ENCODE assay signal across 22 cellular contexts in genomic region chr16:15798671-15799070, GRCh38. TPM values are rescaled to one million over a fixed set of nuclear protein-coding genes. Genes with fewer than 3 reads are reported as not detected.
"Had no signal": no experiment of that assay in that cellular context is flagged by ENCODE, and none has a peak within 500 bp of the region (broad histone marks: within the 10 kb centered on the region; RNA-seq: fewer than 3 reads in every experiment).

No MANE protein-coding gene starts in this region.

- DNase-seq: activated CD4-positive, alpha-beta T cell treated with anti-CD3 and anti-CD28 coated beads for 48 hours; activated CD4-positive, alpha-beta T cell treated with anti-CD3 and anti-CD28 coated beads, Interleukin-2, amount 50 U/mL, for 4 hours; activated CD4-positive, CD25-positive, alpha-beta regulatory T cell treated with anti-CD3 and anti-CD28 coated beads, Interleukin-2, amount 50 U/mL, for 72 hours; activated CD8-positive, alpha-beta T cell treated with anti-CD3 and anti-CD28 coated beads, Interleukin-2, amount 10 ng/mL, durations not matched to agents 7 days and 5 days; activated effector memory CD4-positive, alpha-beta T cell treated with Interleukin-2 at 50 U/mL for 16 hours; activated naive CD4-positive, alpha-beta T cell; activated T-cell treated with anti-CD3 and anti-CD28 coated beads, Interleukin-2, amount 50 U/mL, for 24 hours; Karpas-422; MM.1S; NCI-H1105; NCI-H1436; NCI-H1694 treated with DMSO at 0.1 percent for 48 hours; NCI-H2081; NCI-H446; NCI-H524; SHP77; T-helper 17 cell; T-helper 9 cell had no signal

- H3K4me3 ChIP-seq: K562 had no signal

- ATAC-seq: activated CD8-positive, alpha-beta T cell treated with anti-CD3 and anti-CD28 coated beads, Interleukin-2, amount 10 ng/mL, durations not matched to agents 7 days and 5 days; K562; T-helper 17 cell; WTC11 had no signal

RNA-seq across cellular contexts. Expression of gene MYH11, which starts 58.2 kb away (rescaled TPM):
- total RNA-seq: activated CD8-positive, alpha-beta T cell treated with anti-CD3 and anti-CD28 coated beads, Interleukin-2, amount 10 ng/mL, durations not matched to agents 7 days and 5 days; activated T-helper 1 cell treated with anti-CD3 and anti-CD28 coated beads, Interleukin-12 subunit alpha, Interleukin-12 subunit beta, Interleukin-2, Interleukin-4 antibody, amounts not matched to agents 30 ng/mL and 10 ng/mL and 1 ng/mL, durations not matched to agents 14 hours and 24 hours and 36 hours; SK-MEL-5 had no signal
